1 cellular context compared by ENCODE assay signal in the genomic region with DNA sequence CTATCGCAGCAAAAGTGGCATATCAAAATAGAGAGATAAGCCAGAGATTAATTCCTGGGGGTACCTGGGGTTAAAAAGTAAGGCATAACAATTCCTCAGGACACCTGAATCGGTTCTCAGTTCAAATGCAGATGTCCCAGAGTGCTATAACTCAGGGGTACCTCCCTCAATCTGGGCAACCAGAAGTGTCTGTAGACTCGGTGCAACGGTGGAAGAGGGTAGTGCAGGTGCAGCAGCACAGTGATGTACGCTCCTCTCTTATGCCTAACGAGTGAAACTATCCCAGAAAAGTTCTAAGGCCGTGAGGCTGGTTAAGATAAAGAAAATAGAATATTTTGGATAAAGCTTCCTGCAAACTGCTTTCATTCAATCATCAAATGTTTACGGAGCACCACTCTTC.
TF ChIP-seq lines count a peak whose summit lies in the region.

No MANE protein-coding gene starts in this region.

TF ChIP-seq in GM23338, 12 proteins besides CTCF, POLR2A, EP300 and RAD21 (continued from another document):
- TF ChIP-seq, protein P1, sequence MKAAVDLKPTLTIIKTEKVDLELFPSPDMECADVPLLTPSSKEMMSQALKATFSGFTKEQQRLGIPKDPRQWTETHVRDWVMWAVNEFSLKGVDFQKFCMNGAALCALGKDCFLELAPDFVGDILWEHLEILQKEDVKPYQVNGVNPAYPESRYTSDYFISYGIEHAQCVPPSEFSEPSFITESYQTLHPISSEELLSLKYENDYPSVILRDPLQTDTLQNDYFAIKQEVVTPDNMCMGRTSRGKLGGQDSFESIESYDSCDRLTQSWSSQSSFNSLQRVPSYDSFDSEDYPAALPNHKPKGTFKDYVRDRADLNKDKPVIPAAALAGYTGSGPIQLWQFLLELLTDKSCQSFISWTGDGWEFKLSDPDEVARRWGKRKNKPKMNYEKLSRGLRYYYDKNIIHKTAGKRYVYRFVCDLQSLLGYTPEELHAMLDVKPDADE (IDR thresholded peaks at IDR 0.05): no peak
- TF ChIP-seq JUNB (IDR thresholded peaks at IDR 0.05; ENCODE audit: unreplicated experiment) (no peak), NANOG (IDR thresholded peaks at IDR 0.05; ENCODE audit: borderline replicate concordance) (no peak), EZH2 (IDR thresholded peaks at IDR 0.05; ENCODE audit: low read depth, unreplicated experiment) (no peak), EZH2phosphoT487 (IDR thresholded peaks at IDR 0.05; ENCODE audit: unreplicated experiment) (no peak)
